ENCODE assay signal across 29 cellular contexts in the genomic region with DNA sequence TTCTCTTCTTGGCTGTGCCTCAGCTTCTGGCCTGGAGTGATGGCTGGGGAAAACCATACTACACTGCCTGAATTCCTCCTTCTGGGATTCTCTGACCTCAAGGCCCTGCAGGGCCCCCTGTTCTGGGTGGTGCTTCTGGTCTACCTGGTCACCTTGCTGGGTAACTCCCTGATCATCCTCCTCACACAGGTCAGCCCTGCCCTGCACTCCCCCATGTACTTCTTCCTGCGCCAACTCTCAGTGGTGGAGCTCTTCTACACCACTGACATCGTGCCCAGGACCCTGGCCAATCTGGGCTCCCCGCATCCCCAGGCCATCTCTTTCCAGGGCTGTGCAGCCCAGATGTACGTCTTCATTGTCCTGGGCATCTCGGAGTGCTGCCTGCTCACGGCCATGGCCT. TPM values are rescaled to one million over a fixed set of nuclear protein-coding genes. Genes with fewer than 3 reads are reported as not detected.
DNase-seq lines count a peak whose midpoint lies in the region; ATAC-seq lines count a peak whose summit lies in the region.
"Had no signal": no experiment of that assay in that cellular context is flagged by ENCODE, and none has a peak within 500 bp of the region (broad histone marks: within the 10 kb centered on the region; RNA-seq: fewer than 3 reads in every experiment).

Gene OR10P1, plus strand, starts transcription at position 40 of the 400 bp plus-strand sequence. Its CDS starts 0 bp downstream, at position 40.

- H3K9me3 Mint-ChIP-seq in activated CD4-positive, alpha-beta T cell treated with anti-CD3 and anti-CD28 coated beads, Interleukin-2, amount 10 ng/mL, durations not matched to agents 7 days and 5 days: no peaks in the 10 kb centered on the region
- H3K9me3 Mint-ChIP-seq in stimulated activated naive CD8-positive, alpha-beta T cell treated with anti-CD3 and anti-CD28 coated beads, Interleukin-15, Interleukin-2, amounts not matched to agents 100 ng/mL and 50 ng/mL, for 24 hours: no peaks in the 10 kb centered on the region
- H3K9me3 Mint-ChIP-seq in activated naive CD8-positive, alpha-beta T cell treated with anti-CD3 and anti-CD28 coated beads for 36 hours: no peaks in the 10 kb centered on the region
- H3K9me3 Mint-ChIP-seq in stimulated activated naive CD8-positive, alpha-beta T cell treated with anti-CD3 and anti-CD28 coated beads, Interleukin-15, amount 100 ng/mL, for 72 hours: no peaks in the 10 kb centered on the region
- H3K9me3 Mint-ChIP-seq: stimulated activated naive B cell treated with anti-CD40 and anti-IgM and Interleukin-4, amounts not matched to agents 10 μg/mL and 1 μg/mL and 100 μg/mL, for 72 hours had no signal

- no peak for ATAC-seq in stimulated activated naive CD8-positive, alpha-beta T cell treated with anti-CD3 and anti-CD28 coated beads, Interleukin-15, Interleukin-2, amounts not matched to agents 100 U/mL and 50 U/mL, for 24 hours
- ATAC-seq in stimulated activated naive CD8-positive, alpha-beta T cell treated with anti-CD3 and anti-CD28 coated beads, Interleukin-15, amount 100 ng/mL, for 72 hours: no peak
- ATAC-seq in sciatic nerve: no peak
- ATAC-seq: A549 had no signal

- H3K4me1 Mint-ChIP-seq in activated CD4-positive, alpha-beta T cell treated with anti-CD3 and anti-CD28 coated beads, Interleukin-2, amount 10 ng/mL, durations not matched to agents 7 days and 5 days: peaks cover 9% of the 10 kb centered on the region
- peaks cover 22% of the 10 kb centered on the region for H3K4me1 Mint-ChIP-seq in stimulated activated naive CD8-positive, alpha-beta T cell treated with anti-CD3 and anti-CD28 coated beads, Interleukin-15, Interleukin-2, amounts not matched to agents 100 ng/mL and 50 ng/mL, for 24 hours (ENCODE audit: low read depth)
- peaks cover 12% of the 10 kb centered on the region for H3K4me1 Mint-ChIP-seq in activated naive CD8-positive, alpha-beta T cell treated with anti-CD3 and anti-CD28 coated beads for 36 hours
- H3K4me1 Mint-ChIP-seq in stimulated activated naive CD8-positive, alpha-beta T cell treated with anti-CD3 and anti-CD28 coated beads, Interleukin-15, amount 100 ng/mL, for 72 hours: peaks cover 19% of the 10 kb centered on the region

- H3K36me3 ChIP-seq in effector memory CD4-positive, alpha-beta T cell (ENCODE audit: control insufficient read depth, insufficient read depth, low read length): no peaks in the 10 kb centered on the region
- H3K36me3 ChIP-seq: spleen, thoracic aorta, vagina had no signal

- H3K4me3 ChIP-seq in effector memory CD4-positive, alpha-beta T cell (ENCODE audit: insufficient read depth, low read depth, low read length, poor library complexity, severe bottlenecking): no peak within 1 kb of the TSS
- H3K4me3 ChIP-seq: A549, spleen, thoracic aorta, vagina had no signal

- DNase-seq in activated CD4-positive, alpha-beta T cell treated with anti-CD3 and anti-CD28 coated beads, Interleukin-2, amount 10 ng/mL, durations not matched to agents 7 days and 5 days: no peak
- no peak for DNase-seq in activated CD4-positive, alpha-beta T cell treated with anti-CD3 and anti-CD28 coated beads, Interleukin-2, amount 50 U/mL, for 4 hours
- no peak for DNase-seq in stimulated activated naive CD8-positive, alpha-beta T cell treated with anti-CD3 and anti-CD28 coated beads, Interleukin-15, Interleukin-2, amounts not matched to agents 100 U/mL and 50 U/mL, for 24 hours
- DNase-seq in activated naive CD8-positive, alpha-beta T cell treated with anti-CD3 and anti-CD28 coated beads for 36 hours: no peak
- no peak for DNase-seq in stimulated activated naive CD8-positive, alpha-beta T cell treated with anti-CD3 and anti-CD28 coated beads, Interleukin-15, amount 100 ng/mL, for 72 hours
- no peak for DNase-seq in effector memory CD4-positive, alpha-beta T cell
- no peak for DNase-seq in sciatic nerve (ENCODE audit: low spot score)
- DNase-seq: DMS79 treated with DMSO at 0.1 percent for 48 hours; head of caudate nucleus; KBM-7; mesenchymal stem cell; MM.1S; NCI-H1417 treated with DMSO at 0.1 percent for 48 hours; NCI-H774; spleen; stimulated activated CD4-positive, alpha-beta T cell treated with anti-CD3 and anti-CD28 coated beads, Interleukin-2, amount 100 ng/mL, for 48 hours; stimulated activated naive B cell treated with anti-CD40 and anti-IgM and Interleukin-4, amounts not matched to agents 10 μg/mL and 1 μg/mL and 100 μg/mL, for 72 hours had no signal

- no peaks in the 10 kb centered on the region for H3K36me3 Mint-ChIP-seq in activated CD4-positive, alpha-beta T cell treated with anti-CD3 and anti-CD28 coated beads, Interleukin-2, amount 10 ng/mL, durations not matched to agents 7 days and 5 days (ENCODE audit: low read depth)
- H3K36me3 Mint-ChIP-seq in stimulated activated naive CD8-positive, alpha-beta T cell treated with anti-CD3 and anti-CD28 coated beads, Interleukin-15, Interleukin-2, amounts not matched to agents 100 ng/mL and 50 ng/mL, for 24 hours (ENCODE audit: low read depth): no peaks in the 10 kb centered on the region
- no peaks in the 10 kb centered on the region for H3K36me3 Mint-ChIP-seq in activated naive CD8-positive, alpha-beta T cell treated with anti-CD3 and anti-CD28 coated beads for 36 hours
- H3K36me3 Mint-ChIP-seq: stimulated activated naive B cell treated with anti-CD40 and anti-IgM and Interleukin-4, amounts not matched to agents 10 μg/mL and 1 μg/mL and 100 μg/mL, for 72 hours had no signal

- peaks cover 3% of the 10 kb centered on the region for H3K27me3 Mint-ChIP-seq in activated CD4-positive, alpha-beta T cell treated with anti-CD3 and anti-CD28 coated beads, Interleukin-2, amount 10 ng/mL, durations not matched to agents 7 days and 5 days
- H3K27me3 Mint-ChIP-seq in stimulated activated naive CD8-positive, alpha-beta T cell treated with anti-CD3 and anti-CD28 coated beads, Interleukin-15, Interleukin-2, amounts not matched to agents 100 ng/mL and 50 ng/mL, for 24 hours: peaks cover 35% of the 10 kb centered on the region
- H3K27me3 Mint-ChIP-seq in activated naive CD8-positive, alpha-beta T cell treated with anti-CD3 and anti-CD28 coated beads for 36 hours: peaks cover 25% of the 10 kb centered on the region
- peaks cover 50% of the 10 kb centered on the region for H3K27me3 Mint-ChIP-seq in stimulated activated naive CD8-positive, alpha-beta T cell treated with anti-CD3 and anti-CD28 coated beads, Interleukin-15, amount 100 ng/mL, for 72 hours

- intact Hi-C loops in sciatic nerve (cut with DNase I): no loop called here

- H3K4me3 Mint-ChIP-seq in activated CD4-positive, alpha-beta T cell treated with anti-CD3 and anti-CD28 coated beads, Interleukin-2, amount 10 ng/mL, durations not matched to agents 7 days and 5 days: peak within 1 kb of the TSS; percentile 39
- H3K4me3 Mint-ChIP-seq in stimulated activated naive CD8-positive, alpha-beta T cell treated with anti-CD3 and anti-CD28 coated beads, Interleukin-15, Interleukin-2, amounts not matched to agents 100 ng/mL and 50 ng/mL, for 24 hours: peak within 1 kb of the TSS; percentile 32
- H3K4me3 Mint-ChIP-seq in activated naive CD8-positive, alpha-beta T cell treated with anti-CD3 and anti-CD28 coated beads for 36 hours: peak within 1 kb of the TSS; percentile 44
- H3K4me3 Mint-ChIP-seq in stimulated activated naive CD8-positive, alpha-beta T cell treated with anti-CD3 and anti-CD28 coated beads, Interleukin-15, amount 100 ng/mL, for 72 hours: peak within 1 kb of the TSS; percentile 43 to 53
- H3K4me3 Mint-ChIP-seq: B cell; stimulated activated naive B cell treated with anti-CD40 and anti-IgM and Interleukin-4, amounts not matched to agents 10 μg/mL and 1 μg/mL and 100 μg/mL, for 72 hours had no signal

- H3K9me3 ChIP-seq in effector memory CD4-positive, alpha-beta T cell (ENCODE audit: control insufficient read depth, low read length): no peaks in the 10 kb centered on the region
- H3K9me3 ChIP-seq: A549, spleen, thoracic aorta, vagina had no signal

- no peak within 1 kb of the TSS for H3K27ac ChIP-seq in effector memory CD4-positive, alpha-beta T cell (ENCODE audit: insufficient read depth, low read length, poor library complexity, severe bottlenecking)
- H3K27ac ChIP-seq: A549, epithelial cell of prostate, thoracic aorta, vagina had no signal

- peaks cover 6% of the 10 kb centered on the region for H3K4me1 ChIP-seq in effector memory CD4-positive, alpha-beta T cell (ENCODE audit: control insufficient read depth, insufficient read depth, low read length, poor library complexity, severe bottlenecking)
- H3K4me1 ChIP-seq: A549, vagina had no signal

- no peaks in the 10 kb centered on the region for H3K27me3 ChIP-seq in effector memory CD4-positive, alpha-beta T cell (replicated peaks; ENCODE audit: control insufficient read depth, insufficient read depth, low read length, poor library complexity, severe bottlenecking)
- H3K27me3 ChIP-seq: spleen, vagina had no signal

- peak within 1 kb of the TSS; percentile 84 for H3K27ac Mint-ChIP-seq in activated CD4-positive, alpha-beta T cell treated with anti-CD3 and anti-CD28 coated beads, Interleukin-2, amount 10 ng/mL, durations not matched to agents 7 days and 5 days
- H3K27ac Mint-ChIP-seq in stimulated activated naive CD8-positive, alpha-beta T cell treated with anti-CD3 and anti-CD28 coated beads, Interleukin-15, Interleukin-2, amounts not matched to agents 100 ng/mL and 50 ng/mL, for 24 hours: peak within 1 kb of the TSS; percentile 17
- peak within 1 kb of the TSS; percentile 53 for H3K27ac Mint-ChIP-seq in activated naive CD8-positive, alpha-beta T cell treated with anti-CD3 and anti-CD28 coated beads for 36 hours
- H3K27ac Mint-ChIP-seq in stimulated activated naive CD8-positive, alpha-beta T cell treated with anti-CD3 and anti-CD28 coated beads, Interleukin-15, amount 100 ng/mL, for 72 hours: peak within 1 kb of the TSS in 1 of 2 donors; percentile 83
- H3K27ac Mint-ChIP-seq: B cell; stimulated activated naive B cell treated with anti-CD40 and anti-IgM and Interleukin-4, amounts not matched to agents 10 μg/mL and 1 μg/mL and 100 μg/mL, for 72 hours had no signal

- POLR2A ChIA-PET in activated CD4-positive, alpha-beta T cell treated with anti-CD3 and anti-CD28 coated beads, Interleukin-2, amount 10 ng/mL, durations not matched to agents 7 days and 5 days (lab: Charles Lee): no interaction called here

- CTCF ChIA-PET in activated CD4-positive, alpha-beta T cell treated with anti-CD3 and anti-CD28 coated beads, Interleukin-2, amount 10 ng/mL, durations not matched to agents 7 days and 5 days (lab: Charles Lee): interaction anchor here (1.3 kb wide), 1 partner anchor 9 kb away, joined by 4 read pairs; no protein-coding TSS in a partner anchor

RNA-seq across cellular contexts. Expression of gene OR10P1, which starts in this region (rescaled TPM):
- not detected for total RNA-seq in activated CD4-positive, alpha-beta T cell treated with anti-CD3 and anti-CD28 coated beads, Interleukin-2, amount 10 ng/mL, durations not matched to agents 7 days and 5 days
- total RNA-seq in activated naive CD8-positive, alpha-beta T cell treated with anti-CD3 and anti-CD28 coated beads for 36 hours: not detected
- not detected for total RNA-seq in sciatic nerve
- total RNA-seq: B cell, cerebellum, H4, HT1080, myocyte, osteoblast, renal cortical epithelial cell, spleen, thoracic aorta, vagina had no signal
